In genomic region chrX:77446029-77446585, GRCh38 we compare ENCODE assay signal across 8 cellular contexts. TPM values are rescaled to one million over a fixed set of nuclear protein-coding genes. Genes with fewer than 3 reads are reported as not detected.
DNase-seq lines count a peak whose midpoint lies in the region; ATAC-seq and TF ChIP-seq lines count a peak whose summit lies in the region.

No MANE protein-coding gene starts in this region.

- H3K4me1 Mint-ChIP-seq in effector memory CD8-positive, alpha-beta T cell (ENCODE audit: low read depth in 2 of 2): peaks cover 5 to 7% of the 10 kb centered on the region in 2 donors
- peaks cover 0 to 19% (median 13%) of the 10 kb centered on the region in 7 donors for H3K4me1 Mint-ChIP-seq in naive thymus-derived CD4-positive, alpha-beta T cell
- H3K4me1 Mint-ChIP-seq in Caco-2 (ENCODE audit: low read depth, unreplicated experiment): no peaks in the 10 kb centered on the region

- H3K27ac Mint-ChIP-seq in effector memory CD8-positive, alpha-beta T cell: no peak overlapping the region
- H3K27ac Mint-ChIP-seq in naive thymus-derived CD4-positive, alpha-beta T cell: no peak overlapping the region
- H3K27ac Mint-ChIP-seq in Caco-2 (ENCODE audit: unreplicated experiment): no peak overlapping the region

- H3K27me3 Mint-ChIP-seq in effector memory CD8-positive, alpha-beta T cell: peaks cover 27 to 47% of the 10 kb centered on the region in 2 donors
- peaks cover 17 to 38% (median 34%) of the 10 kb centered on the region in 5 donors for H3K27me3 Mint-ChIP-seq in naive thymus-derived CD4-positive, alpha-beta T cell
- H3K27me3 Mint-ChIP-seq in Caco-2 (ENCODE audit: insufficient read depth, unreplicated experiment): no peaks in the 10 kb centered on the region

- peak overlapping the region; percentile 36 for H3K4me3 ChIP-seq in AG04450 (ENCODE audit: low read depth, low read length)
- peak overlapping the region; percentile 73 for H3K4me3 ChIP-seq in HUES64 (ENCODE audit: low read length)
- peak overlapping the region; percentile 33 for H3K4me3 ChIP-seq in naive thymus-derived CD4-positive, alpha-beta T cell (ENCODE audit: low read length)
- no peak overlapping the region for H3K4me3 ChIP-seq in Caco-2 (ENCODE audit: low read depth, low read length)

- POLR2A ChIA-PET in AG04450 (lab: Yijun Ruan, JAX): no interaction called here
- POLR2A ChIA-PET in naive thymus-derived CD4-positive, alpha-beta T cell (lab: Charles Lee): no interaction called here
- POLR2A ChIA-PET in Caco-2 (lab: Charles Lee): no interaction called here

- no TSS peak for BruUV-seq in Caco-2 (replicated peaks; lab: Mats Ljungman, UMichigan)

- 7% methylated on average over 27 of the region's 27 CpGs for WGBS in HUES64

- H3K36me3 Mint-ChIP-seq in effector memory CD8-positive, alpha-beta T cell (ENCODE audit: insufficient read depth): no peaks in the 10 kb centered on the region
- no peaks in the 10 kb centered on the region for H3K36me3 Mint-ChIP-seq in naive thymus-derived CD4-positive, alpha-beta T cell
- H3K36me3 Mint-ChIP-seq in Caco-2 (ENCODE audit: insufficient read depth, unreplicated experiment): no peaks in the 10 kb centered on the region

- DNase-seq in AG04450 (ENCODE audit: low read depth, low spot score) (no peak), occipital lobe (lab: John Stamatoyannopoulos, UW) (no peak), cerebellum (ENCODE audit: low spot score) (no peak), Caco-2 (no peak)
- no peak for DNase-seq in effector memory CD8-positive, alpha-beta T cell
- no peak for DNase-seq in naive thymus-derived CD4-positive, alpha-beta T cell

- TF ChIP-seq CTCF in AG04450 (IDR thresholded peaks at IDR 0.05; ENCODE audit: low read depth, low read length): peak; percentile 30; the same call in 1 of the 2 replicates
- TF ChIP-seq CTCF in Caco-2 (IDR thresholded peaks at IDR 0.05; ENCODE audit: insufficient read depth in 1 of 2, low read depth in 1 of 2, low read length in 1 of 2, severe bottlenecking in 1 of 2, unreplicated experiment in 1 of 2): no peak

- H3K4me3 Mint-ChIP-seq in effector memory CD8-positive, alpha-beta T cell: peak overlapping the region; percentile 72 to 80
- H3K4me3 Mint-ChIP-seq in naive thymus-derived CD4-positive, alpha-beta T cell: peak overlapping the region; percentile 72 to 84 (median 79)
- no peak overlapping the region for H3K4me3 Mint-ChIP-seq in Caco-2 (ENCODE audit: unreplicated experiment)

- CTCF ChIA-PET in AG04450 (lab: Charles Lee) (interaction anchor here (0.8 to 1.0 kb wide), 2 partner anchors 13 kb away, joined by 3 read pairs; no protein-coding TSS in a partner anchor), Caco-2 (lab: Charles Lee) (no interaction called here)
- CTCF ChIA-PET in naive thymus-derived CD4-positive, alpha-beta T cell (lab: Charles Lee): no interaction called here

- H3K36me3 ChIP-seq in HUES64 (ENCODE audit: insufficient read depth, low read length) (no peaks in the 10 kb centered on the region), Caco-2 (ENCODE audit: control insufficient read depth, insufficient read depth, low read length) (no peaks in the 10 kb centered on the region)
- no peaks in the 10 kb centered on the region for H3K36me3 ChIP-seq in naive thymus-derived CD4-positive, alpha-beta T cell (ENCODE audit: control insufficient read depth in 2 of 3, insufficient read depth in 3 of 3, low read length in 3 of 3)

- ATAC-seq in effector memory CD8-positive, alpha-beta T cell (replicated peaks): no peak
- ATAC-seq in naive thymus-derived CD4-positive, alpha-beta T cell: no peak
- ATAC-seq in HG03196 (IDR thresholded peaks at IDR 0.05; ENCODE audit: unreplicated experiment): no peak

- no peaks in the 10 kb centered on the region for H3K9me3 Mint-ChIP-seq in effector memory CD8-positive, alpha-beta T cell
- H3K9me3 Mint-ChIP-seq in naive thymus-derived CD4-positive, alpha-beta T cell: no peaks in the 10 kb centered on the region
- no peaks in the 10 kb centered on the region for H3K9me3 Mint-ChIP-seq in Caco-2 (ENCODE audit: unreplicated experiment)

- H3K4me1 ChIP-seq in HUES64 (ENCODE audit: insufficient read depth, low read length) (no peaks in the 10 kb centered on the region), Caco-2 (no peaks in the 10 kb centered on the region)
- peaks cover 5 to 6% of the 10 kb centered on the region in 2 donors for H3K4me1 ChIP-seq in naive thymus-derived CD4-positive, alpha-beta T cell (ENCODE audit: control insufficient read depth in 2 of 2, insufficient read depth in 2 of 2, low read length in 2 of 2)

- H3K27me3 ChIP-seq in AG04450 (ENCODE audit: control insufficient read depth, insufficient read depth, low read length) (peaks cover 3% of the 10 kb centered on the region), HUES64 (ENCODE audit: insufficient read depth, low read length) (peaks cover 32% of the 10 kb centered on the region), Caco-2 (replicated peaks; ENCODE audit: control insufficient read depth, insufficient read depth, low read length) (no peaks in the 10 kb centered on the region)
- no peaks in the 10 kb centered on the region for H3K27me3 ChIP-seq in naive thymus-derived CD4-positive, alpha-beta T cell (ENCODE audit: control insufficient read depth in 2 of 2, insufficient read depth in 2 of 2, low read length in 2 of 2)

- intact Hi-C loops in naive thymus-derived CD4-positive, alpha-beta T cell (cut with micrococcal nuclease): loop anchor here in 1 of 2 donors (2.0 to 10.0 kb wide), 2 partner anchors 453 to 579 kb away; partner anchors contain the start of gene COX7B
- intact Hi-C loops in Caco-2 (cut with micrococcal nuclease; ENCODE audit: unreplicated experiment): no loop called here

- H3K27ac ChIP-seq in AG04450 (ENCODE audit: low read depth, low read length) (no peak overlapping the region), HUES64 (ENCODE audit: low read depth, low read length) (no peak overlapping the region)
- H3K27ac ChIP-seq in naive thymus-derived CD4-positive, alpha-beta T cell (ENCODE audit: low read depth, low read length): no peak overlapping the region

- H3K9me3 ChIP-seq in AG04450 (ENCODE audit: control insufficient read depth, insufficient read depth, low read length) (no peaks in the 10 kb centered on the region), HUES64 (ENCODE audit: insufficient read depth, low read depth, low read length) (no peaks in the 10 kb centered on the region), Caco-2 (no peaks in the 10 kb centered on the region)
- no peaks in the 10 kb centered on the region for H3K9me3 ChIP-seq in naive thymus-derived CD4-positive, alpha-beta T cell (ENCODE audit: control insufficient read depth in 2 of 3, low read length in 3 of 3)

- peak overlapping the region; percentile 69 for H3K9ac ChIP-seq in HUES64 (ENCODE audit: low read depth, low read length)

RNA-seq across cellular contexts. Expression of gene FGF16, which starts 1.1 kb away (rescaled TPM):
- polyA plus RNA-seq in AG04450 (2011; rRNA removed): not detected in 2 replicates
- polyA minus RNA-seq in AG04450 (2011; rRNA and poly(A)+ RNA removed): not detected in 2 replicates
- polyA plus RNA-seq in HUES64 (2013, experiment 1 of 2): 0.40 TPM
- 0.44 TPM for polyA plus RNA-seq in HUES64 (2013, experiment 2 of 2)
- not detected for total RNA-seq in naive thymus-derived CD4-positive, alpha-beta T cell
- not detected for polyA plus RNA-seq in naive thymus-derived CD4-positive, alpha-beta T cell
- total RNA-seq in occipital lobe (0.31 TPM), cerebellum (not detected), Caco-2 (2022) (not detected in 2 replicates)
